ENCODE assay signal across 8 cellular contexts in genomic region chr9:97983524-97984187, GRCh38. TPM values are rescaled to one million over a fixed set of nuclear protein-coding genes. Genes with fewer than 3 reads are reported as not detected.
DNase-seq lines count a peak whose midpoint lies in the region; ATAC-seq and TF ChIP-seq lines count a peak whose summit lies in the region.

No MANE protein-coding gene starts in this region.

- no peak overlapping the region for H2AFZ ChIP-seq in fibroblast of lung (ENCODE audit: low read length)

- H3K4me1 Mint-ChIP-seq in activated T-helper 1 cell treated with anti-CD3 and anti-CD28 coated beads, Interleukin-12 subunit alpha, Interleukin-12 subunit beta, Interleukin-2, Interleukin-4 antibody, amounts not matched to agents 30 ng/mL and 10 ng/mL and 1 ng/mL, durations not matched to agents 14 hours and 24 hours and 36 hours (ENCODE audit: low read depth) = peaks cover 52% of the 10 kb centered on the region
- peaks cover 27 to 35% of the 10 kb centered on the region in 2 donors for H3K4me1 Mint-ChIP-seq in natural killer cell treated with Interleukin-12 subunit alpha and Interleukin-12 subunit beta and Interleukin-15 and Interleukin-18, amount 100 ng/mL, for 72 hours (ENCODE audit: low read depth in 2 of 2)

- no peaks in the 10 kb centered on the region for H3K36me3 ChIP-seq in fibroblast of lung (ENCODE audit: control insufficient read depth, insufficient read depth, low read length)

- no peaks in the 10 kb centered on the region for H3K9me3 ChIP-seq in fibroblast of lung (ENCODE audit: control insufficient read depth, insufficient read depth, low read depth, low read length)

- intact Hi-C loops in activated T-helper 1 cell treated with anti-CD3 and anti-CD28 coated beads, Interleukin-12 subunit alpha, Interleukin-12 subunit beta, Interleukin-2, Interleukin-4 antibody, amounts not matched to agents 30 ng/mL and 10 ng/mL and 1 ng/mL, durations not matched to agents 14 hours and 24 hours and 36 hours (cut with micrococcal nuclease) = loop anchor here (1.0 to 5.0 kb wide), 9 partner anchors 29 to 1839 kb away; partner anchors contain the start of genes NANS, NCBP1, NR4A3 and TBC1D2

- peak overlapping the region; percentile 64 to 91 (median 74) for H3K4me3 ChIP-seq in fibroblast of lung (replicated peaks in 1 of 4; ENCODE audit: control extremely low read depth in 1 of 4, insufficient read depth in 1 of 4, low read depth in 3 of 4, low read length in 4 of 4)

- no peaks in the 10 kb centered on the region for H3K9me3 Mint-ChIP-seq in activated T-helper 1 cell treated with anti-CD3 and anti-CD28 coated beads, Interleukin-12 subunit alpha, Interleukin-12 subunit beta, Interleukin-2, Interleukin-4 antibody, amounts not matched to agents 30 ng/mL and 10 ng/mL and 1 ng/mL, durations not matched to agents 14 hours and 24 hours and 36 hours
- H3K9me3 Mint-ChIP-seq in natural killer cell treated with Interleukin-12 subunit alpha and Interleukin-12 subunit beta and Interleukin-15 and Interleukin-18, amount 100 ng/mL, for 72 hours = no peaks in the 10 kb centered on the region

- H3K27me3 ChIP-seq in fibroblast of lung (ENCODE audit: control insufficient read depth, insufficient read depth, low read length) = no peaks in the 10 kb centered on the region

- DNase-seq in GM03348 (ENCODE audit: low spot score) (peak; percentile 76), HCEC 1CT (peak; percentile 36), NCI-H2171 treated with DMSO at 0.1 percent for 48 hours (lab: John Stamatoyannopoulos, UW) (peak; percentile 53), fibroblast of lung (ENCODE audit: low read depth in 2 of 2) (peak; percentile 28 to 32)
- peak; percentile 49 for DNase-seq in activated T-helper 1 cell treated with anti-CD3 and anti-CD28 coated beads, Interleukin-12 subunit alpha, Interleukin-12 subunit beta, Interleukin-2, Interleukin-4 antibody, amounts not matched to agents 30 ng/mL and 10 ng/mL and 1 ng/mL, durations not matched to agents 14 hours and 24 hours and 36 hours (ENCODE audit: low spot score)
- peak; percentile 76 for DNase-seq in natural killer cell treated with Interleukin-12 subunit alpha and Interleukin-12 subunit beta and Interleukin-15 and Interleukin-18, amount 100 ng/mL, for 72 hours (ENCODE audit: low spot score)
- DNase-seq in stimulated activated naive CD4-positive, alpha-beta T cell treated with Interleukin-2 at 50 U/mL for 16 hours (lab: John Stamatoyannopoulos, UW) = peak; percentile 55

- no peaks in the 10 kb centered on the region for H4K20me1 ChIP-seq in fibroblast of lung (ENCODE audit: control insufficient read depth, extremely low read depth, insufficient read depth, low read length)

- no peak for TF ChIP-seq CTCF in fibroblast of lung (conservative IDR thresholded peaks at IDR 0.05 in 1 of 2, IDR thresholded peaks at IDR 0.05 in 1 of 2; ENCODE audit: low read depth in 1 of 2, low read length in 2 of 2)

- H3K4me2 ChIP-seq in fibroblast of lung (ENCODE audit: extremely low read depth, insufficient read depth, low read length) = no peak overlapping the region

- H3K36me3 Mint-ChIP-seq in activated T-helper 1 cell treated with anti-CD3 and anti-CD28 coated beads, Interleukin-12 subunit alpha, Interleukin-12 subunit beta, Interleukin-2, Interleukin-4 antibody, amounts not matched to agents 30 ng/mL and 10 ng/mL and 1 ng/mL, durations not matched to agents 14 hours and 24 hours and 36 hours (ENCODE audit: low read depth) = peaks cover 8% of the 10 kb centered on the region
- H3K36me3 Mint-ChIP-seq in natural killer cell treated with Interleukin-12 subunit alpha and Interleukin-12 subunit beta and Interleukin-15 and Interleukin-18, amount 100 ng/mL, for 72 hours = peaks cover 6% of the 10 kb centered on the region

- peak overlapping the region; percentile 89 for H3K27ac ChIP-seq in fibroblast of lung (ENCODE audit: insufficient read depth, low read length)

- H3K27ac Mint-ChIP-seq in activated T-helper 1 cell treated with anti-CD3 and anti-CD28 coated beads, Interleukin-12 subunit alpha, Interleukin-12 subunit beta, Interleukin-2, Interleukin-4 antibody, amounts not matched to agents 30 ng/mL and 10 ng/mL and 1 ng/mL, durations not matched to agents 14 hours and 24 hours and 36 hours = peak overlapping the region; percentile 73
- H3K27ac Mint-ChIP-seq in natural killer cell treated with Interleukin-12 subunit alpha and Interleukin-12 subunit beta and Interleukin-15 and Interleukin-18, amount 100 ng/mL, for 72 hours = no peak overlapping the region

- peak overlapping the region; percentile 91 for H3K9ac ChIP-seq in fibroblast of lung (ENCODE audit: insufficient read depth, low read length)

- peak overlapping the region; percentile 80 for H3K4me3 Mint-ChIP-seq in activated T-helper 1 cell treated with anti-CD3 and anti-CD28 coated beads, Interleukin-12 subunit alpha, Interleukin-12 subunit beta, Interleukin-2, Interleukin-4 antibody, amounts not matched to agents 30 ng/mL and 10 ng/mL and 1 ng/mL, durations not matched to agents 14 hours and 24 hours and 36 hours
- peak overlapping the region; percentile 65 for H3K4me3 Mint-ChIP-seq in natural killer cell treated with Interleukin-12 subunit alpha and Interleukin-12 subunit beta and Interleukin-15 and Interleukin-18, amount 100 ng/mL, for 72 hours

- peaks cover 44% of the 10 kb centered on the region for H3K79me2 ChIP-seq in fibroblast of lung (ENCODE audit: control insufficient read depth, insufficient read depth, low read length)

- H3K27me3 Mint-ChIP-seq in activated T-helper 1 cell treated with anti-CD3 and anti-CD28 coated beads, Interleukin-12 subunit alpha, Interleukin-12 subunit beta, Interleukin-2, Interleukin-4 antibody, amounts not matched to agents 30 ng/mL and 10 ng/mL and 1 ng/mL, durations not matched to agents 14 hours and 24 hours and 36 hours (ENCODE audit: insufficient read depth) = no peaks in the 10 kb centered on the region
- H3K27me3 Mint-ChIP-seq in natural killer cell treated with Interleukin-12 subunit alpha and Interleukin-12 subunit beta and Interleukin-15 and Interleukin-18, amount 100 ng/mL, for 72 hours = peaks cover 0 to 2% of the 10 kb centered on the region in 2 donors

- H3K4me1 ChIP-seq in fibroblast of lung (ENCODE audit: control insufficient read depth, extremely low read depth, insufficient read depth, low read length) = peaks cover 2% of the 10 kb centered on the region

- ATAC-seq in natural killer cell treated with Interleukin-12 subunit alpha and Interleukin-12 subunit beta and Interleukin-15 and Interleukin-18, amount 100 ng/mL, for 72 hours = peak; percentile 25 to 46
- no peak for ATAC-seq in GM19351 (IDR thresholded peaks at IDR 0.05; ENCODE audit: unreplicated experiment)

RNA-seq across cellular contexts. Expression of gene ANP32B, which starts 0.5 kb away (rescaled TPM):
- total RNA-seq in activated T-helper 1 cell treated with anti-CD3 and anti-CD28 coated beads, Interleukin-12 subunit alpha, Interleukin-12 subunit beta, Interleukin-2, Interleukin-4 antibody, amounts not matched to agents 30 ng/mL and 10 ng/mL and 1 ng/mL, durations not matched to agents 14 hours and 24 hours and 36 hours = 305 and 313 TPM in 2 replicates
- 12.3 and 16.7 TPM in 2 replicates for total RNA-seq in fibroblast of lung
- polyA plus RNA-seq in fibroblast of lung = 62.0 and 73.7 TPM in 2 replicates
- 175 and 211 TPM in 2 replicates for polyA plus RNA-seq in fibroblast of lung (2012)
- polyA minus RNA-seq in fibroblast of lung (ENCODE audit: low replicate concordance) = 9.3 and 9.9 TPM in 2 replicates
- total RNA-seq in natural killer cell treated with Interleukin-12 subunit alpha and Interleukin-12 subunit beta and Interleukin-15 and Interleukin-18, amount 100 ng/mL, for 72 hours = 100 to 1,000 TPM; 160 to 345 TPM

RNA-seq across cellular contexts. Expression of gene HEMGN, which starts 45.7 kb away (rescaled TPM):
- 0.24 and 0.31 TPM in 2 replicates for total RNA-seq in activated T-helper 1 cell treated with anti-CD3 and anti-CD28 coated beads, Interleukin-12 subunit alpha, Interleukin-12 subunit beta, Interleukin-2, Interleukin-4 antibody, amounts not matched to agents 30 ng/mL and 10 ng/mL and 1 ng/mL, durations not matched to agents 14 hours and 24 hours and 36 hours
- not detected in 2 replicates for total RNA-seq in fibroblast of lung
- polyA plus RNA-seq in fibroblast of lung = not detected in 2 replicates
- polyA plus RNA-seq in fibroblast of lung (2012) = not detected in 2 replicates
- not detected in 2 replicates for polyA minus RNA-seq in fibroblast of lung (ENCODE audit: low replicate concordance)
- not detected for total RNA-seq in natural killer cell treated with Interleukin-12 subunit alpha and Interleukin-12 subunit beta and Interleukin-15 and Interleukin-18, amount 100 ng/mL, for 72 hours
